1 cellular context compared by ENCODE assay signal in genomic region chr6:18380165-18380564, GRCh38.
TF ChIP-seq lines count a peak whose summit lies in the region.

No MANE protein-coding gene starts in this region.

TF ChIP-seq in WTC11, 78 proteins besides CTCF, POLR2A, EP300 and RAD21 (continued from another document):
- TF ChIP-seq HMGXB4 (CRISPR knock-in tag; IDR thresholded peaks at IDR 0.05): no peak
- no peak for TF ChIP-seq HMGA2 (CRISPR knock-in tag; IDR thresholded peaks at IDR 0.05)
